ENCODE assay signal across 1 cellular context in genomic region chr3:159928071-159928491, GRCh38.
TF ChIP-seq lines count a peak whose summit lies in the region.

No MANE protein-coding gene starts in this region.

TF ChIP-seq in GM23338, 12 proteins besides CTCF, POLR2A, EP300 and RAD21 (continued from another document):
- TF ChIP-seq, protein P1, sequence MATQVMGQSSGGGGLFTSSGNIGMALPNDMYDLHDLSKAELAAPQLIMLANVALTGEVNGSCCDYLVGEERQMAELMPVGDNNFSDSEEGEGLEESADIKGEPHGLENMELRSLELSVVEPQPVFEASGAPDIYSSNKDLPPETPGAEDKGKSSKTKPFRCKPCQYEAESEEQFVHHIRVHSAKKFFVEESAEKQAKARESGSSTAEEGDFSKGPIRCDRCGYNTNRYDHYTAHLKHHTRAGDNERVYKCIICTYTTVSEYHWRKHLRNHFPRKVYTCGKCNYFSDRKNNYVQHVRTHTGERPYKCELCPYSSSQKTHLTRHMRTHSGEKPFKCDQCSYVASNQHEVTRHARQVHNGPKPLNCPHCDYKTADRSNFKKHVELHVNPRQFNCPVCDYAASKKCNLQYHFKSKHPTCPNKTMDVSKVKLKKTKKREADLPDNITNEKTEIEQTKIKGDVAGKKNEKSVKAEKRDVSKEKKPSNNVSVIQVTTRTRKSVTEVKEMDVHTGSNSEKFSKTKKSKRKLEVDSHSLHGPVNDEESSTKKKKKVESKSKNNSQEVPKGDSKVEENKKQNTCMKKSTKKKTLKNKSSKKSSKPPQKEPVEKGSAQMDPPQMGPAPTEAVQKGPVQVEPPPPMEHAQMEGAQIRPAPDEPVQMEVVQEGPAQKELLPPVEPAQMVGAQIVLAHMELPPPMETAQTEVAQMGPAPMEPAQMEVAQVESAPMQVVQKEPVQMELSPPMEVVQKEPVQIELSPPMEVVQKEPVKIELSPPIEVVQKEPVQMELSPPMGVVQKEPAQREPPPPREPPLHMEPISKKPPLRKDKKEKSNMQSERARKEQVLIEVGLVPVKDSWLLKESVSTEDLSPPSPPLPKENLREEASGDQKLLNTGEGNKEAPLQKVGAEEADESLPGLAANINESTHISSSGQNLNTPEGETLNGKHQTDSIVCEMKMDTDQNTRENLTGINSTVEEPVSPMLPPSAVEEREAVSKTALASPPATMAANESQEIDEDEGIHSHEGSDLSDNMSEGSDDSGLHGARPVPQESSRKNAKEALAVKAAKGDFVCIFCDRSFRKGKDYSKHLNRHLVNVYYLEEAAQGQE (IDR thresholded peaks at IDR 0.05; ENCODE audit: unreplicated experiment), result no peak
- TF ChIP-seq CREB1 (CRISPR knock-in tag; IDR thresholded peaks at IDR 0.05; ENCODE audit: low read depth) (no peak), POLR2AphosphoS5 (IDR thresholded peaks at IDR 0.05; ENCODE audit: low read depth) (no peak), ZNF462 (CRISPR knock-in tag; IDR thresholded peaks at IDR 0.05) (no peak), EZH2phosphoT487 (IDR thresholded peaks at IDR 0.05; ENCODE audit: unreplicated experiment) (no peak)
TF ChIP-seq in GM23338: peak in this region for 0.
